In the genomic region with DNA sequence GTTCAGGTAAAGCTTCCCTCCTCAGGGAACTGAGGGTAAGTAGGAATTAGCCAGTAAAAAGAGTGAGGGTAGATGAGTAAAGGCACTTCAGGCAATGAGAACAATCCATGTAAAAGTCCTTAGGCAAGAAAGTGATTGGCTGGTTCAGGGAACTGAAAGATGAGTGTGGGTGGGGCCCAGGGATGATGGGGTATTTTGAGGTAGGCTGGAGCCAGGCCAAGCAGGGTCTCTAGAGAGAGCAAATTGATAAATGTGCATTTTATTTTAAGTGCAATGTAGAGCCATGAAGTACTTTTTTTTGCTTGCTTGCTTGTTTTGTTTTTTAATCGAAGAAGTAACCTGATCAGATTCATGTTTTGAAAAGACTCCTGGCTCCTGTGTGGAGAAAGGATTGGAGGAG, we compare ENCODE assay signal across 14 cellular contexts. TPM values are rescaled to one million over a fixed set of nuclear protein-coding genes. Genes with fewer than 3 reads are reported as not detected.
DNase-seq lines count a peak whose midpoint lies in the region; ATAC-seq and TF ChIP-seq lines count a peak whose summit lies in the region.
"Had no signal": no experiment of that assay in that cellular context is flagged by ENCODE, and none has a peak within 500 bp of the region (broad histone marks: within the 10 kb centered on the region; RNA-seq: fewer than 3 reads in every experiment).

No MANE protein-coding gene starts in this region.

- no peak overlapping the region for H3K23ac ChIP-seq in mesenchymal stem cell (ENCODE audit: low read length in 2 of 2)

- H3K27me3 ChIP-seq in mesenchymal stem cell (ENCODE audit: control insufficient read depth in 1 of 2, insufficient read depth in 1 of 2, low read length in 2 of 2) = no peaks in the 10 kb centered on the region
- no peaks in the 10 kb centered on the region for H3K27me3 ChIP-seq in stomach

- H2BK12ac ChIP-seq in mesenchymal stem cell (ENCODE audit: low read length in 2 of 2) = peak overlapping the region in 1 of 2 experiments; percentile 28

- no peak overlapping the region for H4K8ac ChIP-seq in mesenchymal stem cell (ENCODE audit: low read length)

- no peak overlapping the region for H4K91ac ChIP-seq in mesenchymal stem cell (ENCODE audit: low read length)

- H3K36me3 Mint-ChIP-seq in WTC11 = no peaks in the 10 kb centered on the region

- no peak overlapping the region for H2BK5ac ChIP-seq in mesenchymal stem cell (ENCODE audit: low read depth, low read length, poor library complexity, severe bottlenecking)

- H3K4me1 Mint-ChIP-seq in WTC11 = peaks cover 8% of the 10 kb centered on the region
- H3K4me1 Mint-ChIP-seq: activated CD4-positive, alpha-beta memory T cell treated with anti-CD3 and anti-CD28 coated beads, Interleukin-2, amount 10 ng/mL, durations not matched to agents 7 days and 5 days had no signal

- CTCF ChIA-PET in HEK293 (lab: Yijun Ruan, JAX) = no interaction called here
- CTCF ChIA-PET in WTC11 (lab: Charles Lee) = no interaction called here

- H3K4me1 ChIP-seq in HEK293 (ENCODE audit: control insufficient read depth, insufficient read depth, low read length) (peaks cover 8% of the 10 kb centered on the region), mesenchymal stem cell (ENCODE audit: control insufficient read depth, insufficient read depth, low read depth, low read length) (peaks cover 8% of the 10 kb centered on the region), stomach (peaks cover 11 to 56% (median 39%) of the 10 kb centered on the region in 4 donors), mucosa of descending colon (ENCODE audit: low read depth) (peaks cover 10% of the 10 kb centered on the region)

- H3K79me1 ChIP-seq in mesenchymal stem cell (replicated peaks; ENCODE audit: low read length, poor library complexity, severe bottlenecking) = peaks cover 13% of the 10 kb centered on the region

- H3K9me3 ChIP-seq in HEK293 (ENCODE audit: control insufficient read depth, insufficient read depth, low read depth, low read length) (no peaks in the 10 kb centered on the region), mesenchymal stem cell (ENCODE audit: control insufficient read depth, low read length) (no peaks in the 10 kb centered on the region), stomach (no peaks in the 10 kb centered on the region), mucosa of descending colon (no peaks in the 10 kb centered on the region)

- H3K4me3 Mint-ChIP-seq in WTC11 = no peak overlapping the region
- H3K4me3 Mint-ChIP-seq: activated CD4-positive, alpha-beta memory T cell treated with anti-CD3 and anti-CD28 coated beads, Interleukin-2, amount 10 ng/mL, durations not matched to agents 7 days and 5 days; CD14-positive monocyte had no signal

- no peak overlapping the region for H2AFZ ChIP-seq in mesenchymal stem cell (ENCODE audit: low read depth, low read length)

- peak; percentile 46; the same call in 1 of the 2 replicates for ATAC-seq in WTC11
- ATAC-seq in mucosa of descending colon = no peak
- no peak for ATAC-seq in activated CD4-positive, CD25-positive, alpha-beta regulatory T cell treated with anti-CD3 and anti-CD28 coated beads, Interleukin-2, amount 50 U/mL, for 24 hours
- ATAC-seq in HG02970 (IDR thresholded peaks at IDR 0.05; ENCODE audit: low FRiP score, unreplicated experiment) = no peak
- ATAC-seq: left colon had no signal

- intact Hi-C loops in stomach (cut with DNase I; ENCODE audit: low total_unique reads) (no loop called here), mucosa of descending colon (cut with DNase I, micrococcal nuclease) (no loop called here)

- no peak for TF ChIP-seq EP300 in stomach (IDR thresholded peaks at IDR 0.05)

- peak overlapping the region; percentile 91 for H2AK5ac ChIP-seq in mesenchymal stem cell (ENCODE audit: low read length, severe bottlenecking)

- 98% methylated on average over 1 of the region's 1 CpG for WGBS in mesenchymal stem cell
- WGBS in stomach, 5 donors = 77 to 98% (median 95%) methylated on average over 1 of the region's 1 CpG

- no peak overlapping the region for H3K14ac ChIP-seq in mesenchymal stem cell (ENCODE audit: low read length in 2 of 2)

- TF ChIP-seq POLR2A in stomach (IDR thresholded peaks at IDR 0.05) = no peak

- no peak overlapping the region for H3K4me3 ChIP-seq in HEK293 (ENCODE audit: low read depth, low read length)
- peak overlapping the region in 1 of 2 experiments; percentile 16 for H3K4me3 ChIP-seq in mesenchymal stem cell (ENCODE audit: insufficient read depth in 1 of 2, low read depth in 1 of 2, low read length in 2 of 2)
- H3K4me3 ChIP-seq in stomach = no peak overlapping the region
- no peak overlapping the region for H3K4me3 ChIP-seq in mucosa of descending colon

- H3K9ac ChIP-seq in mesenchymal stem cell (ENCODE audit: low read length) = peak overlapping the region; percentile 86
- H3K9ac ChIP-seq: KMS-11 had no signal

- H3K4me2 ChIP-seq in mesenchymal stem cell (ENCODE audit: low read length, poor library complexity, severe bottlenecking) = no peak overlapping the region
- H3K4me2 ChIP-seq: KMS-11 had no signal

- DNase-seq in WTC11 (ENCODE audit: low spot score) (no peak), mesenchymal stem cell (no peak), stomach (no peak), NCI-H1105 treated with DMSO at 0.1 percent for 48 hours (lab: John Stamatoyannopoulos, UW) (no peak), mucosa of descending colon (no peak)
- DNase-seq: activated CD4-positive, alpha-beta memory T cell treated with anti-CD3 and anti-CD28 coated beads, Interleukin-2, amount 10 ng/mL, durations not matched to agents 7 days and 5 days; activated naive CD4-positive, alpha-beta T cell treated with Interleukin-2 at 50 U/mL for 16 hours; left colon; NCI-H2081 treated with DMSO at 0.1 percent for 48 hours had no signal

- no peaks in the 10 kb centered on the region for H3K27me3 Mint-ChIP-seq in WTC11 (ENCODE audit: low read depth)
- H3K27me3 Mint-ChIP-seq: activated CD4-positive, alpha-beta memory T cell treated with anti-CD3 and anti-CD28 coated beads, Interleukin-2, amount 10 ng/mL, durations not matched to agents 7 days and 5 days had no signal

- H3K9me3 Mint-ChIP-seq in WTC11 = peaks cover 3% of the 10 kb centered on the region; the same call in 1 of the 2 replicates
- H3K9me3 Mint-ChIP-seq: activated CD4-positive, alpha-beta memory T cell treated with anti-CD3 and anti-CD28 coated beads, Interleukin-2, amount 10 ng/mL, durations not matched to agents 7 days and 5 days had no signal

- peak overlapping the region in 1 of 2 experiments; percentile 32 for H3K4ac ChIP-seq in mesenchymal stem cell (ENCODE audit: low read depth in 1 of 2, low read length in 2 of 2)

- no peak for TF ChIP-seq CTCF in HEK293 (tag by site-specific recombination; IDR thresholded peaks at IDR 0.05)
- TF ChIP-seq CTCF in WTC11 (IDR thresholded peaks at IDR 0.05) = no peak
- no peak for TF ChIP-seq CTCF in stomach (IDR thresholded peaks at IDR 0.05)
- no peak for TF ChIP-seq CTCF in mucosa of descending colon (IDR thresholded peaks at IDR 0.05)

- H3K18ac ChIP-seq in mesenchymal stem cell (ENCODE audit: low read depth in 1 of 2, low read length in 2 of 2) = peak overlapping the region; percentile 24 to 55

- POLR2A ChIA-PET in HEK293 (lab: Yijun Ruan, JAX) = no interaction called here
- POLR2A ChIA-PET in WTC11 (lab: Charles Lee) = no interaction called here

- H2BK120ac ChIP-seq in mesenchymal stem cell (ENCODE audit: low read depth, low read length) = no peak overlapping the region

- H3K27ac Mint-ChIP-seq in WTC11 = no peak overlapping the region
- H3K27ac Mint-ChIP-seq: activated CD4-positive, alpha-beta memory T cell treated with anti-CD3 and anti-CD28 coated beads, Interleukin-2, amount 10 ng/mL, durations not matched to agents 7 days and 5 days had no signal

- H3K36me3 ChIP-seq in HEK293 (ENCODE audit: control insufficient read depth in 2 of 2, insufficient read depth in 1 of 2, low read length in 2 of 2) = no peaks in the 10 kb centered on the region
- H3K36me3 ChIP-seq in mesenchymal stem cell (ENCODE audit: control insufficient read depth in 1 of 2, insufficient read depth in 2 of 2, low read depth in 1 of 2, low read length in 2 of 2) = no peaks in the 10 kb centered on the region
- H3K36me3 ChIP-seq in stomach = no peaks in the 10 kb centered on the region
- H3K36me3 ChIP-seq in mucosa of descending colon (ENCODE audit: low read depth) = no peaks in the 10 kb centered on the region

- H3K27ac ChIP-seq in HEK293 (ENCODE audit: extremely low read depth, low read depth, low read length) (no peak overlapping the region), mesenchymal stem cell (ENCODE audit: low read length, poor library complexity, severe bottlenecking) (peak overlapping the region; percentile 83), stomach (peak overlapping the region in 4 of 5 donors; percentile 42 to 73 (median 66))
- H3K27ac ChIP-seq: KMS-11 had no signal

- no peak overlapping the region for H2BK15ac ChIP-seq in mesenchymal stem cell (ENCODE audit: low read depth, poor library complexity, severe bottlenecking)

TF ChIP-seq in HEK293, 187 proteins besides CTCF, POLR2A, EP300 and RAD21:
- TF ChIP-seq ZNF658 (tag by site-specific recombination; IDR thresholded peaks at IDR 0.05) (no peak), PRDM1 (tag by site-specific recombination; IDR thresholded peaks at IDR 0.05) (0 out of 2 replicates have a peak, but pooled peaks have one; percentile 25), ZFP69B (tag by site-specific recombination; IDR thresholded peaks at IDR 0.05) (peak; percentile 33; the same call in 1 of the 2 replicates), ZNF138 (tag by site-specific recombination; IDR thresholded peaks at IDR 0.05; ENCODE audit: borderline replicate concordance) (no peak), ZNF157 (tag by site-specific recombination; IDR thresholded peaks at IDR 0.05) (no peak), GLIS1 (tag by site-specific recombination; IDR thresholded peaks at IDR 0.05) (no peak), SP2 (tag by site-specific recombination; IDR thresholded peaks at IDR 0.05) (peak; percentile 28)

TF ChIP-seq in WTC11, 78 proteins besides CTCF, POLR2A, EP300 and RAD21 (continues in another document):
- TF ChIP-seq CBFB (CRISPR knock-in tag; IDR thresholded peaks at IDR 0.05; ENCODE audit: low read depth) = no peak
- TF ChIP-seq FOXJ3 (CRISPR knock-in tag; IDR thresholded peaks at IDR 0.05; ENCODE audit: borderline replicate concordance) = no peak

RNA-seq across cellular contexts. Expression of a gene that starts 26.5 kb away (rescaled TPM):
- total RNA-seq in WTC11 (2021) (55.6 to 66.7 TPM (median 63.5 TPM) in 3 replicates), stomach (100 to 1,000 TPM in 4 of 5 donors, 10 to 100 TPM in 1; 29.8 to 461 (median 202) TPM), mucosa of descending colon (10 to 100 TPM; 44.2 to 51.5 (median 50.7) TPM)
- polyA plus RNA-seq in mesenchymal stem cell (2013, experiment 1 of 2) = 48.8 TPM
- polyA plus RNA-seq in mesenchymal stem cell (2013, experiment 2 of 2) = 49.0 TPM
- polyA plus RNA-seq in stomach = 10 to 100 TPM; 30.9 to 72.2 (median 52.2) TPM
